1 cellular context compared by ENCODE assay signal in the genomic region with DNA sequence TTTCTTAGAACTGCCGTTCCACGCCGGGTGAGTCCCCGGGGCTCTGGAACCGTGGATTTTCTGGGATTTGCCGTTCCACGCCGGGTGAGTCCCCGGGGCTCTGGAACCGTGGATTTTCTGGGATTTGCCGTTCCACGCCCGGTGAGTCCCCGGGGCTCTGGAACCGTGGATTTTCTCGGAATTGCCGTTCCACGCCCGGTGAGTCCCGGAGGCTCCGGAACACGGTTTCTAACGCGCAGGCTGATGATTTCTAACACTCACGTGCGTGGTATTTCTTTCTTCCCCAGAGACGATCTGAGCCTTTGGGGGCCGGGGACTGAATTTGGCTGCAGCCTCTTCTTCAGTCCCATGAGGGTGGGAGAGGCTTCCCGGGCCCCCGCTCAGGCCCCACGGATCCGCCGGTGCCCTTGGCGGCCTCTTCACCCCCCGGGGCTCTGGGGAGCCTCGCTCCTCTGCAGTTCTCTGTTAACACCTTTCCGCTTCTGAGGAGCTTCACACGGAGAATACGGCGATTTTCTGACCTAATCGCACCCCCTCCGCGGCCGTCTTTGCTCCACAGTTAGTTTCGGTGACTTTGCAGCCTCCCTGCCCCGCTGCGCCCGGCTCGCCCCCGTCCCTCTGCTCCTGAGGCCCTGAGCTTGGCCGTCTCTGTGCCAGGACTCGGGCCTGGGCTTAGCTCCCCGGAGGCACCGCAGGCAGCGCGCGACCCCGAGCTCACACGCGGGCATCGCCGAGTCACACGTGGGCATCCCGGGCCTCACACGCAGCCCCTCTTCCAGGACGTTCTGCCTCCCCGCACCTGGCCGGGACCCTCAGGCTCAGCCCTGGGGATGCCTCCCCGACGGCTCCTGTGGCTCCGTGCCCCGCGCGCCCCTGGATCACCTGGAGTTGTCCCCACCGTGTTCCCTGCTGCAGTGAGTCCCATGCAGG.
TF ChIP-seq lines count a peak whose summit lies in the region.

No MANE protein-coding gene starts in this region.

TF ChIP-seq in H1, 55 proteins besides CTCF, POLR2A, EP300 and RAD21:
- TF ChIP-seq CTBP2 (IDR thresholded peaks at IDR 0.05; ENCODE audit: borderline replicate concordance, insufficient read depth, insufficient read length, low read length) (no peak), NRF1 (IDR thresholded peaks at IDR 0.05; ENCODE audit: low read depth, low read length) (no peak), HDAC6 (IDR thresholded peaks at IDR 0.05; ENCODE audit: low read depth, low read length) (no peak), BACH1 (IDR thresholded peaks at IDR 0.05; ENCODE audit: low read length) (no peak), NANOG (IDR thresholded peaks at IDR 0.05; ENCODE audit: insufficient read depth, low read depth, low read length, poor library complexity, severe bottlenecking) (no peak), EGR1 (IDR thresholded peaks at IDR 0.05; ENCODE audit: borderline replicate concordance, low read depth, low read length) (no peak), KDM5A (IDR thresholded peaks at IDR 0.05; ENCODE audit: low read length) (no peak), RBBP5 (IDR thresholded peaks at IDR 0.05; ENCODE audit: borderline replicate concordance, low read depth, low read length) (no peak), TEAD4 (IDR thresholded peaks at IDR 0.05; ENCODE audit: low read depth, low read length) (no peak), TAF7 (optimal IDR thresholded peaks at IDR 0.05; ENCODE audit: borderline replicate concordance, low read depth, low read length) (no peak), SRF (IDR thresholded peaks at IDR 0.05; ENCODE audit: low read depth, low read length) (no peak), ASH2L (IDR thresholded peaks at IDR 0.05; ENCODE audit: low read length) (no peak), POLR2AphosphoS5 (IDR thresholded peaks at IDR 0.05; ENCODE audit: low read depth, low read length) (no peak)
